In the genomic region with DNA sequence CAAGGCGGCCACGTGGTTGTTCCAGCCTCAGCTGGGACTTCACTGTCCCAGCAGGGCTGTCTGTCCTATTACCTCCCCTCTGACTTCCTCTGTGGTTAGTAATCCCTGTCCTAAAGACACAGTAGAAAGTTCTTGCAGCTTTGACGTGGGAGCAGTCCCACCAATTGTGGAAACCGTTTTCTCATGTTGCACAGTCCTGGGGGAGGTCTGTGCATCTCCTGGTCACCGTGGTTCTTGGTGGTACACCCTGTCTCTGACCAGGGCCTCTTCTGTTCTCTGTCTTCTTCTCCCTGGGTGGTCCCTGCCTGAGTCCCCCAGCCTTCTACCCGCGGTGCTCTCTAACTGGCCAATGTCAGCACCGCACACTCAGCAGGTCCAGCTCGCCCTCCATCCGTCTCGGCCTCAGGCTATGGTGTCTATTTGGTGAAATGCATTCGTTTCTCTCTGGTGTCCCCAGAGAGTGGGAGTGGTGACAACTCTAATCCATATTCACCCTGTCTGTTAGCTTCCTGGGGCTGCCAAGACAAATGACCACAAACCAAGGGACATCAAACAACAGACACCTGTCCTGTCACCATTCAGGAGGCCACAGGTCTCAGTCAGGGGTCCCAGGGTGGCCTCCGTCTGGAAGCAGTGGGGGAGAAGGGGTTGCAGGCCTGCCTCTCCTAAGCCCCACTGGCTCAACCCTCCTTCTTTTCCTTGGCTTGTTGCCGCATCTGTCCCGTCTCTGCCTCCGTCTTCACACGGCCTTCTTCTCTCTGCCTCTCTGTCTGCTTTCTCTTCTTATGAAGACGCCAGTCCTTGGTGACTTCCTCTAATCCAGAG, we compare ENCODE assay signal across 8 cellular contexts.
DNase-seq lines count a peak whose midpoint lies in the region; ATAC-seq and TF ChIP-seq lines count a peak whose summit lies in the region.

No MANE protein-coding gene starts in this region.

- in situ Hi-C loops in astrocyte of the spinal cord (cut with HindIII; ENCODE audit: low sequenced_read_pairs) = no loop called here
- in situ Hi-C loops in gastrocnemius medialis (cut with MboI; ENCODE audit: low sequenced_read_pairs in 4 of 4) = no loop called here

- H3K4me1 ChIP-seq in gastrocnemius medialis (peaks cover 11 to 28% of the 10 kb centered on the region in 2 donors), thyroid gland (peaks cover 6 to 15% of the 10 kb centered on the region in 2 donors)

- H3K27me3 ChIP-seq in gastrocnemius medialis = no peaks in the 10 kb centered on the region
- H3K27me3 ChIP-seq in thyroid gland = no peaks in the 10 kb centered on the region

- TF ChIP-seq CTCF in astrocyte of the spinal cord (IDR thresholded peaks at IDR 0.05; ENCODE audit: low read depth, low read length) (no peak), gastrocnemius medialis (IDR thresholded peaks at IDR 0.05 in 4 of 5, conservative IDR thresholded peaks at IDR 0.05 in 1 of 5) (peak in 1 of 5 experiments; percentile 5), thyroid gland (IDR thresholded peaks at IDR 0.05) (no peak)

- ATAC-seq in gastrocnemius medialis = peak; percentile 18 to 37

- WGBS in thyroid gland, 2 donors = 76 to 81% methylated on average over 18 of the region's 18 CpGs

- TF ChIP-seq POLR2A in gastrocnemius medialis (IDR thresholded peaks at IDR 0.05) (no peak), thyroid gland (IDR thresholded peaks at IDR 0.05) (no peak)

- H3K36me3 ChIP-seq in gastrocnemius medialis (no peaks in the 10 kb centered on the region), thyroid gland (peaks cover 6 to 16% of the 10 kb centered on the region in 2 donors)

- no peak overlapping the region for H3K4me3 ChIP-seq in astrocyte of the spinal cord (ENCODE audit: low read depth, low read length)
- no peak overlapping the region for H3K4me3 ChIP-seq in gastrocnemius medialis
- no peak overlapping the region for H3K4me3 ChIP-seq in thyroid gland (replicated peaks in 1 of 3)

- peak overlapping the region in 3 of 4 donors; percentile 32 to 67 (median 62) for H3K27ac ChIP-seq in gastrocnemius medialis
- peak overlapping the region in 1 of 3 donors; percentile 55 for H3K27ac ChIP-seq in thyroid gland

- no peaks in the 10 kb centered on the region for H3K9me3 ChIP-seq in gastrocnemius medialis
- no peaks in the 10 kb centered on the region for H3K9me3 ChIP-seq in thyroid gland

- DNase-seq in H4 (ENCODE audit: low spot score) (peak; percentile 61), astrocyte of the spinal cord (ENCODE audit: low read depth, low spot score) (peak; percentile 60), hepatic stellate cell (ENCODE audit: low spot score) (peak; percentile 65), gastrocnemius medialis (no peak), NCI-H1417 treated with DMSO at 0.1 percent for 48 hours (lab: John Stamatoyannopoulos, UW) (no peak), thyroid gland (no peak), glomerular visceral epithelial cell (ENCODE audit: extremely low spot score) (no peak), NCI-H1436 (lab: John Stamatoyannopoulos, UW) (no peak)

- intact Hi-C loops in gastrocnemius medialis (cut with DNase I; ENCODE audit: low total_unique reads) (loop anchor here (5.0 kb wide), 1 partner anchor 99 kb away; a partner anchor contains a TSS), thyroid gland (cut with DNase I) (loop anchor here (10.0 kb wide), 1 partner anchor 177 kb away; no protein-coding TSS in a partner anchor)

Comparison
In these comparisons a context has a peak if more than half of its experiments do, and no peak if none do; other contexts are left out.
1. DNase-seq: peak in H4 (single experiment), astrocyte of the spinal cord (single experiment) and hepatic stellate cell (single experiment); none in gastrocnemius medialis (0 of 2), NCI-H1417 treated with DMSO at 0.1 percent for 48 hours (single experiment), thyroid gland (0 of 2), glomerular visceral epithelial cell (single experiment) and NCI-H1436 (single experiment).